In the genomic region with DNA sequence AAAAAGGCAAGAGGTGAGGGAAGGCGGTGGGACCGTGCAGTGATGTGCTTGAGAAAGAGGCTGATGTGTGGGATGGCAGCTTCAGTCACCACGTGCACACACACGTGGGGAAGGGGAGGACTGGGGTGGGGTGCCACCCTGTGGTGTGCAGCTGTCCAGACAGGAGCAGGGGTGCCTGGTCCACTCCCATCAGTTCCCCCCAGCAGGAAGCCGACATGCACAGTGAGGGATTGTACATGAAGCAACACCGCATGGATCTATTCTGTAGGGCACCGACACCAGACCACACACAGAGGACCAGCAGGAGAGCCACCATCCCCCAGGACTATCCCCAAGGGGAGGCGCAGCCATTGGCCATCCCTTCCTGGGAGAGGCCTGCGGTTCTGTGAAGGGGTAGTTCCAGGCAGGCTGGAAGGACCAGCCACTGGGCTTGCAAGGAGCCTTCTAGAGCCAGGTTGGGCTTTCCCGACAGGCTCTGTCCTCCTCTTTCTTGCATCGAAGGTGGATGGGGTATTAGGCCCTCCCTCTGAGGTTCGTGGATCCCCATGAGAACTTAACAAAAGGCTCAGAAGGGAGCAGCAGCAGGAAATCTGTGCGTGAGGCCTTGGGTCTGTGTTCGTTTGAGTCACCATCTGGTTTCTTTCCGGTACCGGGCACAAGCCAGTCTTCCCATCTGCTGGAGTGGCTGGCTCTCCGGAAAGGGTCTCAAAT, we compare ENCODE assay signal across 8 cellular contexts. TPM values are rescaled to one million over a fixed set of nuclear protein-coding genes. Genes with fewer than 3 reads are reported as not detected.
DNase-seq lines count a peak whose midpoint lies in the region; ATAC-seq and TF ChIP-seq lines count a peak whose summit lies in the region.

No MANE protein-coding gene starts in this region.

- peak in 2 of 9 donors; percentile 6 to 11 for TF ChIP-seq CTCF in heart right ventricle (IDR thresholded peaks at IDR 0.05)
- TF ChIP-seq CTCF in WTC11 (IDR thresholded peaks at IDR 0.05) = no peak

- peaks cover 0 to 24% (median 0%) of the 10 kb centered on the region in 9 donors for H3K36me3 ChIP-seq in heart right ventricle

- 51 to 69% methylated on average over 17 of the region's 17 CpGs for WGBS in heart right ventricle, 2 donors

- H3K36me3 Mint-ChIP-seq in WTC11 = no peaks in the 10 kb centered on the region
- H3K36me3 Mint-ChIP-seq in activated naive CD8-positive, alpha-beta T cell treated with anti-CD3 and anti-CD28 coated beads, Interleukin-2, amount 50 U/mL, for 24 hours (ENCODE audit: low read depth) = no peaks in the 10 kb centered on the region

- peak overlapping the region in 9 of 10 donors; percentile 32 to 85 (median 57) for H3K27ac ChIP-seq in heart right ventricle

- intact Hi-C loops in heart right ventricle (cut with DNase I) (loop anchor here in 9 of 10 donors (1.0 to 5.0 kb wide), 6 partner anchors 37 to 93 kb away; no protein-coding TSS in a partner anchor), Right ventricle myocardium inferior (cut with DNase I) (loop anchor here (5.0 kb wide), 1 partner anchor 57 kb away; no protein-coding TSS in a partner anchor)

- peaks cover 47% of the 10 kb centered on the region for H3K4me1 Mint-ChIP-seq in WTC11
- peaks cover 6% of the 10 kb centered on the region for H3K4me1 Mint-ChIP-seq in activated naive CD8-positive, alpha-beta T cell treated with anti-CD3 and anti-CD28 coated beads, Interleukin-2, amount 50 U/mL, for 24 hours

- peaks cover 33 to 61% (median 53%) of the 10 kb centered on the region in 9 donors for H3K4me1 ChIP-seq in heart right ventricle

- no peak overlapping the region for H3K4me3 ChIP-seq in heart right ventricle

- POLR2A ChIA-PET in WTC11 (lab: Charles Lee) = interaction anchor here (0.6 kb wide), 2 partner anchors 38 to 223 kb away, joined by 3 to 4 read pairs; partner anchors contain the start of gene HSPA2

- no peaks in the 10 kb centered on the region for H3K27me3 ChIP-seq in heart right ventricle

- no peaks in the 10 kb centered on the region for H3K9me3 Mint-ChIP-seq in WTC11
- H3K9me3 Mint-ChIP-seq in activated naive CD8-positive, alpha-beta T cell treated with anti-CD3 and anti-CD28 coated beads, Interleukin-2, amount 50 U/mL, for 24 hours = no peaks in the 10 kb centered on the region

- no peaks in the 10 kb centered on the region for H3K9me3 ChIP-seq in heart right ventricle

- H3K27me3 Mint-ChIP-seq in WTC11 (ENCODE audit: low read depth) = peaks cover 18% of the 10 kb centered on the region
- peaks cover 6% of the 10 kb centered on the region for H3K27me3 Mint-ChIP-seq in activated naive CD8-positive, alpha-beta T cell treated with anti-CD3 and anti-CD28 coated beads, Interleukin-2, amount 50 U/mL, for 24 hours

- CTCF ChIA-PET in WTC11 (lab: Charles Lee) = interaction anchor here (0.6 to 2.2 kb wide), 56 partner anchors 9 to 626 kb away, joined by 3 to 20 read pairs (median 5); partner anchors contain the start of genes FNTB, PLEKHG3 and SPTB

- H3K4me3 Mint-ChIP-seq in WTC11 = peak overlapping the region; percentile 40; the same call in 1 of the 2 replicates
- H3K4me3 Mint-ChIP-seq in activated naive CD8-positive, alpha-beta T cell treated with anti-CD3 and anti-CD28 coated beads, Interleukin-2, amount 50 U/mL, for 24 hours = no peak overlapping the region

- H3K27ac Mint-ChIP-seq in WTC11 = no peak overlapping the region
- no peak overlapping the region for H3K27ac Mint-ChIP-seq in activated naive CD8-positive, alpha-beta T cell treated with anti-CD3 and anti-CD28 coated beads, Interleukin-2, amount 50 U/mL, for 24 hours

- DNase-seq in heart right ventricle (no peak), Right ventricle myocardium inferior (ENCODE audit: missing footprints) (no peak), WTC11 (ENCODE audit: low spot score) (no peak), left kidney (ENCODE audit: low read depth, low spot score) (peak; percentile 48), NCI-H1048 (lab: John Stamatoyannopoulos, UW) (no peak), islet precursor cell (no peak)
- no peak for DNase-seq in activated naive CD8-positive, alpha-beta T cell treated with anti-CD3 and anti-CD28 coated beads, Interleukin-2, amount 50 U/mL, for 24 hours
- DNase-seq in effector CD4-positive, alpha-beta T cell = no peak

- peak in 1 of 8 donors; percentile 1 for ATAC-seq in heart right ventricle
- no peak for ATAC-seq in Right ventricle myocardium inferior
- no peak for ATAC-seq in WTC11
- no peak for ATAC-seq in activated naive CD8-positive, alpha-beta T cell treated with anti-CD3 and anti-CD28 coated beads, Interleukin-2, amount 50 U/mL, for 24 hours

TF ChIP-seq in WTC11, 78 proteins besides CTCF, POLR2A, EP300 and RAD21:
- TF ChIP-seq AFF4 (CRISPR knock-in tag; IDR thresholded peaks at IDR 0.05; ENCODE audit: borderline replicate concordance) (no peak), ZNF423 (CRISPR knock-in tag; IDR thresholded peaks at IDR 0.05) (peak; percentile 43; the same call in 1 of the 2 replicates)

RNA-seq across cellular contexts. Expression of gene PLEKHG3, which starts 59.7 kb away (rescaled TPM):
- 10 to 100 TPM; 11.2 to 25.5 (median 16.2) TPM for total RNA-seq in heart right ventricle
- polyA plus RNA-seq in heart right ventricle = 1 to 10 TPM; 5.0 to 9.4 TPM
- 19.6 TPM for total RNA-seq in Right ventricle myocardium inferior
- total RNA-seq in WTC11 (2021) = 70.6 to 75.3 TPM (median 71.8 TPM) in 3 replicates
